ENCODE assay signal across 21 cellular contexts in the genomic region with DNA sequence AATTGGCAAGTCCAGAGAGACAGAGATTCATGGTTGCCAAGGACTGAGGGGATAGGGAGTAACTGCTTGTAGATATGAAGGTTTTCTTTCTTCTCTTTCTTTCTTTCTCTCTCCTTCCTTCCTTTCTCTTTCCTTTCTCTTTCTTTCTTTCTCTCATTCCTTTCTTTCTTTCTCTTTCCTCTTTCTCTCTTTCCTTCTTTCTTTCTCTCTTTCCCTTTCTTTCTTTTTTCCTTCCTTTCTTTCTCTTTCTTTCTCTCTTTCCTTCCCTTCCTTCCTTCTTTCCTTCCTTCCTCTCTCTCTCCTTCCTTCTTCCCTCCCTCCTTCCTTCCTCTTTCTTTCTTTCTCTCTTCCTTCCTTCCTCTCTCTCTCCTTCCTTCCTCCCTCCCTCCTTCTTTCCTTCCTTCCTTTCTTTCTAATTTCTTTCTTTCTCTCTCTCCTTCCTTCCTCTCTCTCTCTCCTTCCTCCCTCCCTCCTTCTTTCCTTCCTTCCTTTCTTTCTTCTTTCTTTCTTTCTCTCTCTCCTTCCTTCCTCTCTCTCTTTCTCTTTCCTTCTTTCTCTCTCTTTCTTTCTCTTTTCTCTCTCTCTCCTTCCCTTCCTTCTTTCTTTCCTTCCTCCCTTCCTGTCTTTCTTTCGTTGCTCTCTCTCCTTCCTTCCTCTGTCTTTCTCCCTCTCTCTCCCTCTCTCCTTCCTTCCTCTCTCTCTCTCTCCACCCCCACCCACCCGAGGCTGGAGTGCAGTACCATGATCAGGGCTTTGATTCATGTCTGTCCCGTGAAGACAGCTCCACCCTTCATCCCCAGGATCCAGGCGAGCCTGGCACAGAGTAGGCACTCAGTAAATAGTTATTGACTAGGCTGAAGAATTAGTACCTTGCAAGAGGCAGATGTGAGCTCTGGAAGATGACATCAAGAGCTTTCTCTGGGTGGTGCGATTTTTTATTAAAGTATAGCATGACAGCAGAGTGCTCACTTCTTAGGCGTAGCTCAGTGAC. TPM values are rescaled to one million over a fixed set of nuclear protein-coding genes. Genes with fewer than 3 reads are reported as not detected.
"Had no signal": no experiment of that assay in that cellular context is flagged by ENCODE, and none has a peak within 500 bp of the region (broad histone marks: within the 10 kb centered on the region; RNA-seq: fewer than 3 reads in every experiment).

No MANE protein-coding gene starts in this region.

- ATAC-seq: activated CD8-positive, alpha-beta memory T cell treated with anti-CD3 and anti-CD28 coated beads, Interleukin-2, amount 10 ng/mL, durations not matched to agents 7 days and 5 days; activated T-cell treated with anti-CD3 and anti-CD28 coated beads, Interleukin-2, amount 50 U/mL, for 4 hours; effector memory CD8-positive, alpha-beta T cell; lower lobe of right lung; sciatic nerve; stimulated activated naive CD8-positive, alpha-beta T cell treated with anti-CD3 and anti-CD28 coated beads, Interleukin-15, Interleukin-2, amounts not matched to agents 100 U/mL and 50 U/mL, for 24 hours had no signal

- H2AFZ ChIP-seq: hepatocyte had no signal

- H3K27ac Mint-ChIP-seq: activated CD8-positive, alpha-beta memory T cell treated with anti-CD3 and anti-CD28 coated beads, Interleukin-2, amount 10 ng/mL, durations not matched to agents 7 days and 5 days; activated naive CD8-positive, alpha-beta T cell treated with anti-CD3 and anti-CD28 coated beads for 36 hours; dendritic cell treated with granulocyte-macrophage colony-stimulating factor and Interleukin-4, amounts not matched to agents 40 ng/mL and 50 ng/mL, for 4 days; effector memory CD8-positive, alpha-beta T cell; type B pancreatic cell had no signal

- H3K4me3 ChIP-seq: hepatocyte, lower lobe of right lung, suprapubic skin had no signal

- DNase-seq: activated CD4-positive, alpha-beta T cell treated with anti-CD3 and anti-CD28 coated beads, Interleukin-2, amount 50 U/mL, for 1 hour; activated CD8-positive, alpha-beta memory T cell treated with anti-CD3 and anti-CD28 coated beads, Interleukin-2, amount 10 ng/mL, durations not matched to agents 7 days and 5 days; activated effector memory CD4-positive, alpha-beta T cell treated with anti-CD3 and anti-CD28 coated beads, Interleukin-2, amount 50 U/mL, for 16 hours; activated naive CD8-positive, alpha-beta T cell treated with anti-CD3 and anti-CD28 coated beads for 36 hours; activated T-cell treated with anti-CD3 and anti-CD28 coated beads, Interleukin-2, amount 50 U/mL, for 4 hours; anterior cingulate cortex; cerebellar nuclear complex; effector memory CD8-positive, alpha-beta T cell; kidney glomerular epithelial cell; lower lobe of right lung; naive B cell; occipital lobe; stimulated activated naive CD8-positive, alpha-beta T cell treated with anti-CD3 and anti-CD28 coated beads, Interleukin-15, Interleukin-2, amounts not matched to agents 100 U/mL and 50 U/mL, for 24 hours had no signal

- H3K4me3 Mint-ChIP-seq: activated CD8-positive, alpha-beta memory T cell treated with anti-CD3 and anti-CD28 coated beads, Interleukin-2, amount 10 ng/mL, durations not matched to agents 7 days and 5 days; activated naive CD8-positive, alpha-beta T cell treated with anti-CD3 and anti-CD28 coated beads for 36 hours; activated T-cell treated with anti-CD3 and anti-CD28 coated beads, Interleukin-2, amount 50 U/mL, for 4 hours; dendritic cell treated with granulocyte-macrophage colony-stimulating factor and Interleukin-4, amounts not matched to agents 40 ng/mL and 50 ng/mL, for 4 days; effector memory CD8-positive, alpha-beta T cell; naive B cell; type B pancreatic cell had no signal

- H3K36me3 Mint-ChIP-seq: activated CD8-positive, alpha-beta memory T cell treated with anti-CD3 and anti-CD28 coated beads, Interleukin-2, amount 10 ng/mL, durations not matched to agents 7 days and 5 days; activated naive CD8-positive, alpha-beta T cell treated with anti-CD3 and anti-CD28 coated beads for 36 hours; naive B cell; type B pancreatic cell had no signal

- H3K79me2 ChIP-seq: hepatocyte had no signal

- H3K9me3 Mint-ChIP-seq: dendritic cell treated with granulocyte-macrophage colony-stimulating factor and Interleukin-4, amounts not matched to agents 40 ng/mL and 50 ng/mL, for 4 days; effector memory CD8-positive, alpha-beta T cell; naive B cell; type B pancreatic cell had no signal

- H3K4me2 ChIP-seq: hepatocyte had no signal

- H3K27me3 ChIP-seq: suprapubic skin had no signal

- H3K9me3 ChIP-seq: lower lobe of right lung, suprapubic skin had no signal

- H3K4me1 Mint-ChIP-seq: activated CD8-positive, alpha-beta memory T cell treated with anti-CD3 and anti-CD28 coated beads, Interleukin-2, amount 10 ng/mL, durations not matched to agents 7 days and 5 days; activated naive CD8-positive, alpha-beta T cell treated with anti-CD3 and anti-CD28 coated beads for 36 hours had no signal

- H3K27me3 Mint-ChIP-seq: activated naive CD8-positive, alpha-beta T cell treated with anti-CD3 and anti-CD28 coated beads for 36 hours; type B pancreatic cell had no signal

- H3K27ac ChIP-seq: hepatocyte, lower lobe of right lung, suprapubic skin had no signal

- H3K36me3 ChIP-seq: lower lobe of right lung, suprapubic skin had no signal

RNA-seq across cellular contexts. Expression of gene WDR38, which starts 24.3 kb away (rescaled TPM):
- total RNA-seq: activated CD8-positive, alpha-beta memory T cell treated with anti-CD3 and anti-CD28 coated beads, Interleukin-2, amount 10 ng/mL, durations not matched to agents 7 days and 5 days; activated naive CD8-positive, alpha-beta T cell treated with anti-CD3 and anti-CD28 coated beads for 36 hours; activated T-cell treated with anti-CD3 and anti-CD28 coated beads, Interleukin-2, amount 50 U/mL, for 4 hours; epithelial cell of proximal tubule; hepatocyte; occipital lobe; pulmonary artery endothelial cell; sciatic nerve; suprapubic skin; T-helper 2 cell treated with Interferon-gamma antibody and Interleukin-4, amounts not matched to agents 100 ng/mL and 5 ng/mL, for 36 hours had no signal

RNA-seq across cellular contexts. Expression of gene OLFML2A, which starts 52.0 kb away (rescaled TPM):
- total RNA-seq: activated CD8-positive, alpha-beta memory T cell treated with anti-CD3 and anti-CD28 coated beads, Interleukin-2, amount 10 ng/mL, durations not matched to agents 7 days and 5 days; activated naive CD8-positive, alpha-beta T cell treated with anti-CD3 and anti-CD28 coated beads for 36 hours; T-helper 2 cell treated with Interferon-gamma antibody and Interleukin-4, amounts not matched to agents 100 ng/mL and 5 ng/mL, for 36 hours had no signal
